In genomic region chr3:38426798-38427426, GRCh38 we compare ENCODE assay signal across 8 cellular contexts. TPM values are rescaled to one million over a fixed set of nuclear protein-coding genes. Genes with fewer than 3 reads are reported as not detected.
DNase-seq lines count a peak whose midpoint lies in the region; FAIRE-seq and TF ChIP-seq lines count a peak whose summit lies in the region.
"Not testable (repeated sequence)": the region's sequence is repeated elsewhere in the genome, so short reads cannot be mapped to it uniquely, and the experiment has no call there.

No MANE protein-coding gene starts in this region.

- H3K9me2 ChIP-seq in SK-N-SH = not testable (repeated sequence)

- H3F3A ChIP-seq in SK-N-SH (replicated peaks; ENCODE audit: insufficient read depth) = not testable (repeated sequence)

- H2AFZ ChIP-seq in SK-N-SH (ENCODE audit: low read depth) = not testable (repeated sequence)

- peak in 1 of 2 experiments; percentile 46; a peak in 1 of 4 replicates for TF ChIP-seq EP300 in SK-N-SH (IDR thresholded peaks at IDR 0.05; ENCODE audit: borderline replicate concordance in 1 of 2, low read depth in 1 of 2, low read length in 1 of 2)

- 69% methylated on average over 6 of the region's 6 CpGs for WGBS in SK-N-SH (ENCODE audit: low lambda C conversion rate)
- 58 to 63% methylated on average over 3 to 6 of the region's 6 CpGs for WGBS in endodermal cell (ENCODE audit: insufficient coverage in 1 of 2, insufficient read length in 1 of 2), 2 experiments
- 87 to 89% methylated on average over 5 to 6 of the region's 6 CpGs for WGBS in mesodermal cell (ENCODE audit: insufficient coverage in 2 of 2), 2 experiments
- 22% methylated on average over 6 of the region's 6 CpGs for WGBS in thymus

- CTCF ChIA-PET in SK-N-SH (lab: Yijun Ruan, JAX) = interaction anchor here (1.4 to 1.8 kb wide), 2 partner anchors 80 to 81 kb away, joined by 3 to 5 read pairs; partner anchors contain the start of gene XYLB
- CTCF ChIA-PET in activated CD4-positive, alpha-beta memory T cell treated with anti-CD3 and anti-CD28 coated beads, Interleukin-2, amount 10 ng/mL, durations not matched to agents 7 days and 5 days (lab: Charles Lee) = interaction anchor here (1.1 to 2.3 kb wide), 2 partner anchors 80 to 95 kb away, joined by 3 to 17 read pairs; partner anchors contain the start of gene XYLB
- CTCF ChIA-PET in activated naive CD4-positive, alpha-beta T cell treated with anti-CD3 and anti-CD28 coated beads for 36 hours (lab: Charles Lee) = not testable (repeated sequence)

- not testable (repeated sequence) for H3K79me2 ChIP-seq in SK-N-SH (ENCODE audit: insufficient read depth)

- peak overlapping the region; percentile 64 for H3K27ac Mint-ChIP-seq in activated CD4-positive, alpha-beta memory T cell treated with anti-CD3 and anti-CD28 coated beads, Interleukin-2, amount 10 ng/mL, durations not matched to agents 7 days and 5 days
- not testable (repeated sequence) for H3K27ac Mint-ChIP-seq in activated naive CD4-positive, alpha-beta T cell treated with anti-CD3 and anti-CD28 coated beads for 36 hours
- H3K27ac Mint-ChIP-seq in endodermal cell = peak overlapping the region; percentile 79

- not testable (repeated sequence) for H4K20me1 ChIP-seq in BLaER1 treated with 17β-estradiol and CSF1 and Interleukin-3, amounts not matched to agents 10 nM and 100 nM; SK-N-SH (ENCODE audit: insufficient read depth)

- peak overlapping the region in 8 of 11 experiments; percentile 17 to 68 (median 45); a peak in 13 of 22 replicates for H3K4me2 ChIP-seq in BLaER1 treated with 17β-estradiol and CSF1 and Interleukin-3, amounts not matched to agents 10 nM and 100 nM
- not testable (repeated sequence) for H3K4me2 ChIP-seq in SK-N-SH

- FAIRE-seq in GM19239 (lab: Jason Lieb, UNC) = peak; percentile 48

- not testable (repeated sequence) for H3K27me3 Mint-ChIP-seq in activated CD4-positive, alpha-beta memory T cell treated with anti-CD3 and anti-CD28 coated beads, Interleukin-2, amount 10 ng/mL, durations not matched to agents 7 days and 5 days; activated naive CD4-positive, alpha-beta T cell treated with anti-CD3 and anti-CD28 coated beads for 36 hours (ENCODE audit: low read depth); endodermal cell (ENCODE audit: insufficient read depth)

- H3K9ac ChIP-seq in BLaER1 treated with 17β-estradiol and CSF1 and Interleukin-3, amounts not matched to agents 10 nM and 100 nM; SK-N-SH; endodermal cell (ENCODE audit: extremely low read depth, low read length, poor library complexity, severe bottlenecking): not testable (repeated sequence)

- not testable (repeated sequence) for H3K36me3 ChIP-seq in BLaER1 treated with 17β-estradiol and CSF1 and Interleukin-3, amounts not matched to agents 10 nM and 100 nM; SK-N-SH (replicated peaks in 1 of 2; ENCODE audit: control insufficient read depth in 1 of 2, insufficient read depth in 2 of 2, low read length in 1 of 2); endodermal cell (ENCODE audit: control insufficient read depth, insufficient read depth, low read length); mesodermal cell (ENCODE audit: control insufficient read depth, insufficient read depth, low read length); thymus (ENCODE audit: control insufficient read depth, insufficient read depth)

- peaks cover 14% of the 10 kb centered on the region for H3K36me3 Mint-ChIP-seq in activated CD4-positive, alpha-beta memory T cell treated with anti-CD3 and anti-CD28 coated beads, Interleukin-2, amount 10 ng/mL, durations not matched to agents 7 days and 5 days (ENCODE audit: low read depth)
- not testable (repeated sequence) for H3K36me3 Mint-ChIP-seq in activated naive CD4-positive, alpha-beta T cell treated with anti-CD3 and anti-CD28 coated beads for 36 hours (ENCODE audit: low read depth)
- peaks cover 13% of the 10 kb centered on the region for H3K36me3 Mint-ChIP-seq in endodermal cell (ENCODE audit: low read depth)

- POLR2A ChIA-PET in SK-N-SH (lab: Yijun Ruan, JAX) = not testable (repeated sequence)
- POLR2A ChIA-PET in activated CD4-positive, alpha-beta memory T cell treated with anti-CD3 and anti-CD28 coated beads, Interleukin-2, amount 10 ng/mL, durations not matched to agents 7 days and 5 days (lab: Charles Lee) = interaction anchor here (1.5 to 1.6 kb wide), 2 partner anchors 69 to 80 kb away, joined by 4 to 5 read pairs; partner anchors contain the start of genes EXOG and XYLB

- not testable (repeated sequence) for TF ChIP-seq RAD21 in SK-N-SH (IDR thresholded peaks at IDR 0.05; ENCODE audit: low read length)

- H3K4me1 Mint-ChIP-seq in activated CD4-positive, alpha-beta memory T cell treated with anti-CD3 and anti-CD28 coated beads, Interleukin-2, amount 10 ng/mL, durations not matched to agents 7 days and 5 days = peaks cover 31% of the 10 kb centered on the region
- H3K4me1 Mint-ChIP-seq in activated naive CD4-positive, alpha-beta T cell treated with anti-CD3 and anti-CD28 coated beads for 36 hours (ENCODE audit: low read depth) = peaks cover 36% of the 10 kb centered on the region
- peaks cover 18% of the 10 kb centered on the region for H3K4me1 Mint-ChIP-seq in endodermal cell

- intact Hi-C loops in activated naive CD4-positive, alpha-beta T cell treated with anti-CD3 and anti-CD28 coated beads for 36 hours (cut with micrococcal nuclease) = not testable (repeated sequence)

- peak overlapping the region; percentile 42 for H3K4me3 Mint-ChIP-seq in activated CD4-positive, alpha-beta memory T cell treated with anti-CD3 and anti-CD28 coated beads, Interleukin-2, amount 10 ng/mL, durations not matched to agents 7 days and 5 days
- H3K4me3 Mint-ChIP-seq in activated naive CD4-positive, alpha-beta T cell treated with anti-CD3 and anti-CD28 coated beads for 36 hours; endodermal cell: not testable (repeated sequence)

- peaks cover 24% of the 10 kb centered on the region for H3K9me3 Mint-ChIP-seq in activated CD4-positive, alpha-beta memory T cell treated with anti-CD3 and anti-CD28 coated beads, Interleukin-2, amount 10 ng/mL, durations not matched to agents 7 days and 5 days
- peaks cover 10% of the 10 kb centered on the region for H3K9me3 Mint-ChIP-seq in activated naive CD4-positive, alpha-beta T cell treated with anti-CD3 and anti-CD28 coated beads for 36 hours
- peaks cover 37% of the 10 kb centered on the region for H3K9me3 Mint-ChIP-seq in endodermal cell

- H3K4me3 ChIP-seq in BLaER1 treated with 17β-estradiol and CSF1 and Interleukin-3, amounts not matched to agents 10 nM and 100 nM; SK-N-SH (ENCODE audit: low read depth in 2 of 2, low read length in 1 of 2); endodermal cell (ENCODE audit: low read length); mesodermal cell (ENCODE audit: extremely low read depth, insufficient read depth, low read length, poor library complexity, severe bottlenecking); thymus (ENCODE audit: low read length): not testable (repeated sequence)

- H3K4me1 ChIP-seq in BLaER1 treated with 17β-estradiol and CSF1 and Interleukin-3, amounts not matched to agents 10 nM and 100 nM = peaks cover 0 to 14% (median 8%) of the 10 kb centered on the region in 10 experiments; a peak in 14 of 20 replicates
- H3K4me1 ChIP-seq in SK-N-SH (ENCODE audit: control insufficient read depth in 1 of 2, insufficient read depth in 2 of 2, low read depth in 1 of 2, low read length in 1 of 2); endodermal cell (ENCODE audit: control insufficient read depth, insufficient read depth, low read length); mesodermal cell (ENCODE audit: control insufficient read depth, insufficient read depth, low read length, poor library complexity, severe bottlenecking): not testable (repeated sequence)
- peaks cover 15% of the 10 kb centered on the region for H3K4me1 ChIP-seq in thymus (ENCODE audit: control insufficient read depth, insufficient read depth, low read length)

- H3K9me3 ChIP-seq in BLaER1 treated with 17β-estradiol and CSF1 and Interleukin-3, amounts not matched to agents 10 nM and 100 nM (replicated peaks in 1 of 11) = peaks cover 7 to 25% (median 22%) of the 10 kb centered on the region in 11 experiments
- H3K9me3 ChIP-seq in SK-N-SH; mesodermal cell (ENCODE audit: control insufficient read depth, low read length); thymus (ENCODE audit: control insufficient read depth): not testable (repeated sequence)
- peaks cover 43% of the 10 kb centered on the region for H3K9me3 ChIP-seq in endodermal cell (ENCODE audit: control insufficient read depth, low read length)

- not testable (repeated sequence) for DNase-seq in GM19239 (ENCODE audit: insufficient read length, low spot score); SK-N-SH; endodermal cell
- DNase-seq in activated CD4-positive, alpha-beta memory T cell treated with anti-CD3 and anti-CD28 coated beads, Interleukin-2, amount 10 ng/mL, durations not matched to agents 7 days and 5 days = peak; percentile 61
- DNase-seq in activated naive CD4-positive, alpha-beta T cell treated with anti-CD3 and anti-CD28 coated beads for 36 hours = peak; percentile 22

- not testable (repeated sequence) for H3K27me3 ChIP-seq in BLaER1 treated with 17β-estradiol and CSF1 and Interleukin-3, amounts not matched to agents 10 nM and 100 nM; SK-N-SH (ENCODE audit: insufficient read depth); endodermal cell (ENCODE audit: control insufficient read depth, insufficient read depth, low read length, poor library complexity, severe bottlenecking); thymus (ENCODE audit: control insufficient read depth, insufficient read depth)

- H3K27ac ChIP-seq in BLaER1 treated with 17β-estradiol and CSF1 and Interleukin-3, amounts not matched to agents 10 nM and 100 nM; endodermal cell (ENCODE audit: low read depth, low read length): not testable (repeated sequence)
- peak overlapping the region in 1 of 2 experiments; percentile 81; a peak in 2 of 4 replicates for H3K27ac ChIP-seq in SK-N-SH (ENCODE audit: low read depth in 2 of 2, low read length in 1 of 2)
- peak overlapping the region; percentile 29 for H3K27ac ChIP-seq in mesodermal cell (ENCODE audit: low read depth, low read length, severe bottlenecking)
- H3K27ac ChIP-seq in thymus (ENCODE audit: low read depth) = peak overlapping the region; percentile 86

- TF ChIP-seq CTCF in SK-N-SH (IDR thresholded peaks at IDR 0.05); endodermal cell (conservative IDR thresholded peaks at IDR 0.05): not testable (repeated sequence)

RNA-seq across cellular contexts. Expression of gene ACVR2B, which starts 26.8 kb away (rescaled TPM):
- polyA plus RNA-seq in SK-N-SH (2012; rRNA removed) (1.4 TPM in 2 replicates), thymus (2.4 TPM)
- polyA plus RNA-seq in SK-N-SH (2012; cell fraction: cytosol; rRNA removed) = 0.72 and 1.0 TPM in 2 replicates
- 2.0 and 2.1 TPM in 2 replicates for polyA plus RNA-seq in SK-N-SH (2012; cell fraction: nucleus; rRNA removed)
- 1 to 10 TPM; 7.0 to 7.6 TPM for total RNA-seq in activated CD4-positive, alpha-beta memory T cell treated with anti-CD3 and anti-CD28 coated beads, Interleukin-2, amount 10 ng/mL, durations not matched to agents 7 days and 5 days
- total RNA-seq in activated naive CD4-positive, alpha-beta T cell treated with anti-CD3 and anti-CD28 coated beads for 36 hours = 1 to 10 TPM; 6.5 to 6.9 TPM
- total RNA-seq in endodermal cell = 100 to 1,000 TPM; 108 to 112 TPM
- polyA plus RNA-seq in endodermal cell (2013, experiment 1 of 2) = 41.1 TPM
- polyA plus RNA-seq in endodermal cell (2013, experiment 2 of 2) = 43.0 TPM
- 28.8 TPM for polyA plus RNA-seq in mesodermal cell (2013, experiment 1 of 2)
- polyA plus RNA-seq in mesodermal cell (2013, experiment 2 of 2) = 23.4 TPM

Comparison
In these comparisons a context has a peak if more than half of its experiments do, and no peak if none do; other contexts are left out.
1. RNA of gene ACVR2B, which starts 26.8 kb away (total RNA-seq): 108 to 112 TPM in endodermal cell; 7.0 to 7.6 TPM in activated CD4-positive, alpha-beta memory T cell treated with anti-CD3 and anti-CD28 coated beads, Interleukin-2, amount 10 ng/mL, durations not matched to agents 7 days and 5 days and 6.5 to 6.9 TPM in activated naive CD4-positive, alpha-beta T cell treated with anti-CD3 and anti-CD28 coated beads for 36 hours; every median in the first group is over 10 times any median in the second.